Comparison of ENCODE assay signal across 16 cellular contexts in genomic region chr9:108153391-108153790, GRCh38.
DNase-seq lines count a peak whose midpoint lies in the region; ATAC-seq and TF ChIP-seq lines count a peak whose summit lies in the region.
"Had no signal": no experiment of that assay in that cellular context is flagged by ENCODE, and none has a peak within 500 bp of the region (broad histone marks: within the 10 kb centered on the region; RNA-seq: fewer than 3 reads in every experiment).

No MANE protein-coding gene starts in this region.

- CTCF ChIA-PET in HCT116 (lab: Charles Lee) = no interaction called here

- H3K27me3 ChIP-seq in HCT116 (ENCODE audit: insufficient read depth, low read length) = no peaks in the 10 kb centered on the region
- no peaks in the 10 kb centered on the region for H3K27me3 ChIP-seq in effector memory CD4-positive, alpha-beta T cell (replicated peaks; ENCODE audit: control insufficient read depth, insufficient read depth, low read length, poor library complexity, severe bottlenecking)
- H3K27me3 ChIP-seq: BLaER1 treated with 17β-estradiol and CSF1 and Interleukin-3, amounts not matched to agents 10 nM and 100 nM had no signal

- peaks cover 0 to 24% of the 10 kb centered on the region in 2 experiments; a peak in 2 of 4 replicates for H3K4me1 ChIP-seq in HCT116 (ENCODE audit: control insufficient read depth in 1 of 2, insufficient read depth in 2 of 2, low read length in 2 of 2)
- no peaks in the 10 kb centered on the region for H3K4me1 ChIP-seq in effector memory CD4-positive, alpha-beta T cell (ENCODE audit: control insufficient read depth, insufficient read depth, low read length, poor library complexity, severe bottlenecking)

- POLR2A ChIA-PET in HCT116 (lab: Charles Lee) = no interaction called here

- ATAC-seq in HCT116 = no peak
- ATAC-seq in GM18868 (IDR thresholded peaks at IDR 0.05; ENCODE audit: unreplicated experiment) = no peak
- no peak for ATAC-seq in Right ventricle myocardium superior (ENCODE audit: poor library complexity)
- ATAC-seq: CD8-positive, alpha-beta T cell had no signal

- DNase-seq in HCT116 (ENCODE audit: low read depth, low spot score) (no peak), dermis blood vessel endothelial cell (peak; percentile 44), globus pallidus (ENCODE audit: low spot score) (peak; percentile 24), D341Med (ENCODE audit: low spot score) (no peak), Right ventricle myocardium superior (no peak)
- DNase-seq in effector memory CD4-positive, alpha-beta T cell = no peak
- DNase-seq: 8988T; AML-193; CD4-positive, alpha-beta T cell; CD8-positive, alpha-beta T cell; COR-L47; DMS79 treated with DMSO at 0.1 percent for 48 hours; GF-D8 had no signal

- H2AFZ ChIP-seq in HCT116 (ENCODE audit: low read depth, low read length, poor library complexity, severe bottlenecking) = peak overlapping the region; percentile 47

- no peaks in the 10 kb centered on the region for H3K9me3 ChIP-seq in HCT116 (ENCODE audit: control insufficient read depth in 1 of 2, insufficient read depth in 1 of 2, low read depth in 1 of 2, low read length in 2 of 2)
- no peaks in the 10 kb centered on the region for H3K9me3 ChIP-seq in effector memory CD4-positive, alpha-beta T cell (ENCODE audit: control insufficient read depth, low read length)
- H3K9me3 ChIP-seq: BLaER1 treated with 17β-estradiol and CSF1 and Interleukin-3, amounts not matched to agents 10 nM and 100 nM had no signal

- RAD21 ChIA-PET in HCT116 (lab: Charles Lee; ENCODE audit: low non-redundant PET in 1 of 2, low total read pairs in 2 of 2, uncharacterized antibody in 2 of 2, unreplicated experiment in 2 of 2) = no interaction called here

- no peak overlapping the region for H3K27ac ChIP-seq in HCT116 (ENCODE audit: low read depth, low read length)
- no peak overlapping the region for H3K27ac ChIP-seq in effector memory CD4-positive, alpha-beta T cell (ENCODE audit: insufficient read depth, low read length, poor library complexity, severe bottlenecking)
- H3K27ac ChIP-seq: BLaER1 treated with 17β-estradiol and CSF1 and Interleukin-3, amounts not matched to agents 10 nM and 100 nM; C4-2B had no signal

- H3K79me2 ChIP-seq in HCT116 (ENCODE audit: insufficient read depth, low read length) = no peaks in the 10 kb centered on the region

- no peak overlapping the region for H3K4me2 ChIP-seq in HCT116 (ENCODE audit: low read length)
- H3K4me2 ChIP-seq: BLaER1 treated with 17β-estradiol and CSF1 and Interleukin-3, amounts not matched to agents 10 nM and 100 nM had no signal

- TF ChIP-seq CTCF in HCT116 (IDR thresholded peaks at IDR 0.05 in 2 of 3, conservative IDR thresholded peaks at IDR 0.05 in 1 of 3; ENCODE audit: borderline replicate concordance in 1 of 3, insufficient read depth in 1 of 3, low read depth in 2 of 3, low read length in 2 of 3) = no peak

- no peaks in the 10 kb centered on the region for H3K36me3 ChIP-seq in HCT116 (ENCODE audit: control insufficient read depth in 1 of 2, insufficient read depth in 2 of 2, low read length in 2 of 2)
- no peaks in the 10 kb centered on the region for H3K36me3 ChIP-seq in effector memory CD4-positive, alpha-beta T cell (ENCODE audit: control insufficient read depth, insufficient read depth, low read length)
- H3K36me3 ChIP-seq: BLaER1 treated with 17β-estradiol and CSF1 and Interleukin-3, amounts not matched to agents 10 nM and 100 nM had no signal

- no peak overlapping the region for H3K4me3 ChIP-seq in HCT116 (replicated peaks in 1 of 2; ENCODE audit: low read depth in 1 of 2, low read length in 2 of 2)
- H3K4me3 ChIP-seq in effector memory CD4-positive, alpha-beta T cell (ENCODE audit: insufficient read depth, low read depth, low read length, poor library complexity, severe bottlenecking) = no peak overlapping the region
- H3K4me3 ChIP-seq: BLaER1 treated with 17β-estradiol and CSF1 and Interleukin-3, amounts not matched to agents 10 nM and 100 nM had no signal

- H3K9ac ChIP-seq in HCT116 (ENCODE audit: low read length) = no peak overlapping the region
- H3K9ac ChIP-seq: BLaER1 treated with 17β-estradiol and CSF1 and Interleukin-3, amounts not matched to agents 10 nM and 100 nM had no signal

- no peak for TF ChIP-seq RAD21 in HCT116 (IDR thresholded peaks at IDR 0.05; ENCODE audit: low read depth)

- intact Hi-C loops in HCT116 (cut with micrococcal nuclease) (no loop called here), Right ventricle myocardium superior (cut with DNase I) (no loop called here)

- no peak for TF ChIP-seq POLR2A in HCT116 (IDR thresholded peaks at IDR 0.05; ENCODE audit: borderline replicate concordance, extremely low read depth, insufficient read depth, insufficient read length)

- no peaks in the 10 kb centered on the region for H3K9me2 ChIP-seq in HCT116 (ENCODE audit: insufficient read depth)

- no TSS peak for BruUV-seq in HCT116 (replicated peaks; lab: Mats Ljungman, UMichigan)

- H4K20me1 ChIP-seq in HCT116 (ENCODE audit: insufficient read depth) = no peaks in the 10 kb centered on the region
- H4K20me1 ChIP-seq: BLaER1 treated with 17β-estradiol and CSF1 and Interleukin-3, amounts not matched to agents 10 nM and 100 nM had no signal

TF ChIP-seq in HCT116, 20 proteins besides CTCF, POLR2A, EP300 and RAD21:
- TF ChIP-seq YY1 (IDR thresholded peaks at IDR 0.05; ENCODE audit: extremely low read depth, insufficient replicate concordance, low read depth, low read length) (no peak), EZH2 (IDR thresholded peaks at IDR 0.05) (no peak), REST (IDR thresholded peaks at IDR 0.05; ENCODE audit: low read depth) (no peak), ZBTB33 (IDR thresholded peaks at IDR 0.05; ENCODE audit: extremely low read depth, insufficient replicate concordance, low read length) (no peak), SIN3A (IDR thresholded peaks at IDR 0.05; ENCODE audit: low read depth) (no peak), ZNF274 (IDR thresholded peaks at IDR 0.05; ENCODE audit: low read depth, low read length) (no peak), MAX (IDR thresholded peaks at IDR 0.05) (no peak), FOSL1 (IDR thresholded peaks at IDR 0.05; ENCODE audit: low read depth) (no peak), ELF1 (IDR thresholded peaks at IDR 0.05; ENCODE audit: borderline replicate concordance, low read depth) (no peak), SP1 (IDR thresholded peaks at IDR 0.05; ENCODE audit: low read depth) (no peak), EZH2phosphoT487 (IDR thresholded peaks at IDR 0.05; ENCODE audit: borderline replicate concordance) (no peak), TCF7L2 (IDR thresholded peaks at IDR 0.05; ENCODE audit: borderline replicate concordance, extremely low read depth, insufficient read depth, insufficient read length) (no peak), EGR1 (IDR thresholded peaks at IDR 0.05; ENCODE audit: low read depth) (no peak), CBX3 (IDR thresholded peaks at IDR 0.05; ENCODE audit: low read depth) (no peak), POLR2AphosphoS5 (IDR thresholded peaks at IDR 0.05; ENCODE audit: low read depth, low read length) (no peak), CEBPB (IDR thresholded peaks at IDR 0.05; ENCODE audit: low read depth) (no peak), ZFX (IDR thresholded peaks at IDR 0.05) (no peak)
TF ChIP-seq in HCT116: peak in this region for 0.

Comparison
In these comparisons a context has a peak if more than half of its experiments do, and no peak if none do; other contexts are left out.
1. DNase-seq: peak in dermis blood vessel endothelial cell (single experiment) and globus pallidus (single experiment); none in HCT116 (single experiment), effector memory CD4-positive, alpha-beta T cell (0 of 3), D341Med (single experiment) and Right ventricle myocardium superior (single experiment).